ENCODE assay signal across 1 cellular context in genomic region chr21:26849428-26850115, GRCh38.
A peak's percentile ranks its signal among the peaks of the same experiment; 100 is the strongest.
TF ChIP-seq lines count a peak whose summit lies in the region.

No MANE protein-coding gene starts in this region.

TF ChIP-seq in HEK293, 187 proteins besides CTCF, POLR2A, EP300 and RAD21 (continued from another document):
- TF ChIP-seq PRDM2 (tag by site-specific recombination; IDR thresholded peaks at IDR 0.05; ENCODE audit: borderline replicate concordance), result no peak
- TF ChIP-seq HOXD13 (CRISPR knock-in tag; IDR thresholded peaks at IDR 0.05; ENCODE audit: borderline replicate concordance), result no peak
- no peak for TF ChIP-seq ZNF324 (tag by site-specific recombination; IDR thresholded peaks at IDR 0.05)
- no peak for TF ChIP-seq ZNF692 (tag by site-specific recombination; IDR thresholded peaks at IDR 0.05)
- no peak for TF ChIP-seq ZNF76 (tag by site-specific recombination; IDR thresholded peaks at IDR 0.05; ENCODE audit: borderline replicate concordance, low read depth)
- TF ChIP-seq KLF1 (tag by site-specific recombination; IDR thresholded peaks at IDR 0.05), result no peak
- TF ChIP-seq ZNF394 (tag by site-specific recombination; IDR thresholded peaks at IDR 0.05; ENCODE audit: borderline replicate concordance), result no peak
- TF ChIP-seq, protein P1, sequence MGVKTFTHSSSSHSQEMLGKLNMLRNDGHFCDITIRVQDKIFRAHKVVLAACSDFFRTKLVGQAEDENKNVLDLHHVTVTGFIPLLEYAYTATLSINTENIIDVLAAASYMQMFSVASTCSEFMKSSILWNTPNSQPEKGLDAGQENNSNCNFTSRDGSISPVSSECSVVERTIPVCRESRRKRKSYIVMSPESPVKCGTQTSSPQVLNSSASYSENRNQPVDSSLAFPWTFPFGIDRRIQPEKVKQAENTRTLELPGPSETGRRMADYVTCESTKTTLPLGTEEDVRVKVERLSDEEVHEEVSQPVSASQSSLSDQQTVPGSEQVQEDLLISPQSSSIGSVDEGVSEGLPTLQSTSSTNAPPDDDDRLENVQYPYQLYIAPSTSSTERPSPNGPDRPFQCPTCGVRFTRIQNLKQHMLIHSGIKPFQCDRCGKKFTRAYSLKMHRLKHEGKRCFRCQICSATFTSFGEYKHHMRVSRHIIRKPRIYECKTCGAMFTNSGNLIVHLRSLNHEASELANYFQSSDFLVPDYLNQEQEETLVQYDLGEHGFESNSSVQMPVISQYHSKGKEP (tag by site-specific recombination; IDR thresholded peaks at IDR 0.05), result 0 out of 2 replicates have a peak, but pooled peaks have one; percentile 10
- no peak for TF ChIP-seq HOXA7 (CRISPR knock-in tag; IDR thresholded peaks at IDR 0.05; ENCODE audit: borderline replicate concordance)
- TF ChIP-seq GLIS2 (tag by site-specific recombination; IDR thresholded peaks at IDR 0.05), result no peak
- peak; percentile 93 for TF ChIP-seq ZNF362 (tag by site-specific recombination; IDR thresholded peaks at IDR 0.05)
- no peak for TF ChIP-seq MEIS1 (CRISPR knock-in tag; IDR thresholded peaks at IDR 0.05; ENCODE audit: borderline replicate concordance)
- no peak for TF ChIP-seq PRDM1 (tag by site-specific recombination; IDR thresholded peaks at IDR 0.05)
- TF ChIP-seq ZNF239 (tag by site-specific recombination; IDR thresholded peaks at IDR 0.05), result no peak
- TF ChIP-seq KLF8 (tag by site-specific recombination; IDR thresholded peaks at IDR 0.05), result no peak
- TF ChIP-seq ZFP41 (tag by site-specific recombination; IDR thresholded peaks at IDR 0.05; ENCODE audit: borderline replicate concordance), result no peak
- TF ChIP-seq ZNF174 (tag by site-specific recombination; IDR thresholded peaks at IDR 0.05), result no peak
- no peak for TF ChIP-seq ZNF211 (tag by site-specific recombination; IDR thresholded peaks at IDR 0.05; ENCODE audit: low read depth)
- no peak for TF ChIP-seq ZNF202 (tag by site-specific recombination; IDR thresholded peaks at IDR 0.05; ENCODE audit: borderline replicate concordance)
- TF ChIP-seq ZNF664 (tag by site-specific recombination; IDR thresholded peaks at IDR 0.05), result no peak
- no peak for TF ChIP-seq ZEB2 (tag by site-specific recombination; IDR thresholded peaks at IDR 0.05)
- no peak for TF ChIP-seq ZNF18 (tag by site-specific recombination; IDR thresholded peaks at IDR 0.05)
- no peak for TF ChIP-seq ZNF366 (tag by site-specific recombination; conservative IDR thresholded peaks at IDR 0.05)
- TF ChIP-seq ZNF521 (tag by site-specific recombination; IDR thresholded peaks at IDR 0.05), result no peak
- TF ChIP-seq HOXC10 (CRISPR knock-in tag; IDR thresholded peaks at IDR 0.05), result no peak
- TF ChIP-seq ZNF2 (tag by site-specific recombination; IDR thresholded peaks at IDR 0.05), result no peak
- TF ChIP-seq INSM2 (tag by site-specific recombination; IDR thresholded peaks at IDR 0.05), result no peak
- TF ChIP-seq ZNF175 (tag by site-specific recombination; IDR thresholded peaks at IDR 0.05), result no peak
- TF ChIP-seq BCL11A (tag by site-specific recombination; IDR thresholded peaks at IDR 0.05; ENCODE audit: low read depth), result no peak
- peak; percentile 82 for TF ChIP-seq ZNF654 (tag by site-specific recombination; IDR thresholded peaks at IDR 0.05; ENCODE audit: low read depth)
- no peak for TF ChIP-seq TCF7L2 (IDR thresholded peaks at IDR 0.05; ENCODE audit: borderline replicate concordance, low read depth, low read length)
- no peak for TF ChIP-seq SCRT2 (tag by site-specific recombination; IDR thresholded peaks at IDR 0.05)
- TF ChIP-seq, protein P2, sequence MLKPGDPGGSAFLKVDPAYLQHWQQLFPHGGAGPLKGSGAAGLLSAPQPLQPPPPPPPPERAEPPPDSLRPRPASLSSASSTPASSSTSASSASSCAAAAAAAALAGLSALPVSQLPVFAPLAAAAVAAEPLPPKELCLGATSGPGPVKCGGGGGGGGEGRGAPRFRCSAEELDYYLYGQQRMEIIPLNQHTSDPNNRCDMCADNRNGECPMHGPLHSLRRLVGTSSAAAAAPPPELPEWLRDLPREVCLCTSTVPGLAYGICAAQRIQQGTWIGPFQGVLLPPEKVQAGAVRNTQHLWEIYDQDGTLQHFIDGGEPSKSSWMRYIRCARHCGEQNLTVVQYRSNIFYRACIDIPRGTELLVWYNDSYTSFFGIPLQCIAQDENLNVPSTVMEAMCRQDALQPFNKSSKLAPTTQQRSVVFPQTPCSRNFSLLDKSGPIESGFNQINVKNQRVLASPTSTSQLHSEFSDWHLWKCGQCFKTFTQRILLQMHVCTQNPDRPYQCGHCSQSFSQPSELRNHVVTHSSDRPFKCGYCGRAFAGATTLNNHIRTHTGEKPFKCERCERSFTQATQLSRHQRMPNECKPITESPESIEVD (tag by site-specific recombination; IDR thresholded peaks at IDR 0.05), result peak; percentile 13; the same call in 1 of the 2 replicates
- no peak for TF ChIP-seq ZNF510 (tag by site-specific recombination; IDR thresholded peaks at IDR 0.05; ENCODE audit: insufficient replicate concordance)
